In the genomic region with DNA sequence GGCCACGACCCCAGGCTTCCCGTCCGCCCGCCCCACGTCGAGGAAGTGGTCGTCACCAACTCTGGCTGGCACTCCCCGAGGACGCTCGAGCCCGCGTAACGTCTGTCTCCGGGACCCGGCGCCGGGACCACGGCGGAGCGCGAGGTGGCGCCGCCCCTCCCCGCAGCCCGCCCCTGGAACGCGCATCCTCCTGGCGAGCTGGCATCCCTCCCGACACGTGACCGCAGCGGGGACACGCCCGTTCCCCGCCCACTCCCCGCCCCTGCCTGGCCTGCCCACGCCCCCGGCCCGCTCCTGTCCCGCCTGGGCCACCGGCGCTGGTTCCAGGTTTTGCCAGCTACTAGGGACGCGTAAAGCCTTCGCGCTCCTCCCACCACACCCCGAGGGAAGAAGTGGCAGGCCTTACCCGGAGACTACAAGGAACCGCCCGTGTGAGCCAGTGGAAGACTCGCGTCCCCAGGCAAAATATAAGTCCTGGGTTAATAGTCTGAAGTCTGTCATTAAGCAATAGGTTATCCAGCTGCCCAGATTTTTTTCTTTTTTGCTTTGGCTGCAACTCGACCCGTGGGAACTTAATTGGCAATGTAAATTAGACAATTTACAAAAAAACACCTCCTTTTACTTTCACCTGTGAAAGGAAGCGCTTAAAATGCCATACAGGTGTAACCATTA, we compare ENCODE assay signal across 8 cellular contexts. TPM values are rescaled to one million over a fixed set of nuclear protein-coding genes. Genes with fewer than 3 reads are reported as not detected.
DNase-seq lines count a peak whose midpoint lies in the region; ATAC-seq and TF ChIP-seq lines count a peak whose summit lies in the region.

Gene OSBPL1A, minus strand, starts transcription at position 131 of the 672 bp plus-strand sequence. CDS start 20,291 bp downstream, outside the sequence.

- CTCF ChIA-PET in activated CD4-positive, alpha-beta memory T cell treated with anti-CD3 and anti-CD28 coated beads, Interleukin-2, amount 10 ng/mL, durations not matched to agents 7 days and 5 days (lab: Charles Lee), result interaction anchor here (1.2 to 3.4 kb wide), 4 partner anchors 36 to 92 kb away, joined by 4 to 15 read pairs (median 6); no protein-coding TSS in a partner anchor

- peaks cover 17% of the 10 kb centered on the region for H3K4me1 Mint-ChIP-seq in activated CD4-positive, alpha-beta memory T cell treated with anti-CD3 and anti-CD28 coated beads, Interleukin-2, amount 10 ng/mL, durations not matched to agents 7 days and 5 days

- H3K9me3 Mint-ChIP-seq in activated CD4-positive, alpha-beta memory T cell treated with anti-CD3 and anti-CD28 coated beads, Interleukin-2, amount 10 ng/mL, durations not matched to agents 7 days and 5 days, result no peaks in the 10 kb centered on the region

- no peaks in the 10 kb centered on the region for H3K36me3 ChIP-seq in left lung

- POLR2A ChIA-PET in activated CD4-positive, alpha-beta memory T cell treated with anti-CD3 and anti-CD28 coated beads, Interleukin-2, amount 10 ng/mL, durations not matched to agents 7 days and 5 days (lab: Charles Lee), result interaction anchor here (0.6 to 1.4 kb wide), 5 partner anchors 16 to 224 kb away, joined by 3 to 7 read pairs (median 4); partner anchors contain the start of gene IMPACT

- no peak within 1 kb of the TSS for H3K27ac Mint-ChIP-seq in activated CD4-positive, alpha-beta memory T cell treated with anti-CD3 and anti-CD28 coated beads, Interleukin-2, amount 10 ng/mL, durations not matched to agents 7 days and 5 days

- H3K27me3 ChIP-seq in left lung, result no peaks in the 10 kb centered on the region

- H3K4me3 Mint-ChIP-seq in activated CD4-positive, alpha-beta memory T cell treated with anti-CD3 and anti-CD28 coated beads, Interleukin-2, amount 10 ng/mL, durations not matched to agents 7 days and 5 days, result peak within 1 kb of the TSS; percentile 74

- no peaks in the 10 kb centered on the region for H3K36me3 Mint-ChIP-seq in activated CD4-positive, alpha-beta memory T cell treated with anti-CD3 and anti-CD28 coated beads, Interleukin-2, amount 10 ng/mL, durations not matched to agents 7 days and 5 days (ENCODE audit: low read depth)

- H3K4me3 ChIP-seq in left lung, result peak within 1 kb of the TSS; percentile 71 to 78

- peaks cover 0 to 19% of the 10 kb centered on the region in 2 donors for H3K4me1 ChIP-seq in left lung

- peaks cover 42% of the 10 kb centered on the region for H3K27me3 Mint-ChIP-seq in activated CD4-positive, alpha-beta memory T cell treated with anti-CD3 and anti-CD28 coated beads, Interleukin-2, amount 10 ng/mL, durations not matched to agents 7 days and 5 days

- peak within 1 kb of the TSS; percentile 86 to 90 for H3K27ac ChIP-seq in left lung

- intact Hi-C loops in left lung (cut with DNase I), result no loop called here

- H3K9me3 ChIP-seq in left lung, result no peaks in the 10 kb centered on the region

- no peak for TF ChIP-seq CTCF in left lung (IDR thresholded peaks at IDR 0.05)

- ATAC-seq in left lung (peak; percentile 98), HG03025 (IDR thresholded peaks at IDR 0.05; ENCODE audit: low FRiP score, unreplicated experiment) (no peak)

- DNase-seq in EL, result peak; percentile 93
- peak; percentile 91 for DNase-seq in HK-2 (ENCODE audit: unreplicated experiment)
- DNase-seq in NCI-H774 (lab: John Stamatoyannopoulos, UW), result peak; percentile 91
- DNase-seq in activated CD4-positive, alpha-beta memory T cell treated with anti-CD3 and anti-CD28 coated beads, Interleukin-2, amount 10 ng/mL, durations not matched to agents 7 days and 5 days, result peak; percentile 82
- DNase-seq in dermis microvascular lymphatic vessel endothelial cell (ENCODE audit: low read depth in 2 of 2), result peak; percentile 79 to 94
- DNase-seq in left lung, result peak; percentile 97 to 99
- DNase-seq in stimulated activated CD4-positive, alpha-beta T cell treated with anti-CD3 and anti-CD28 coated beads, Interleukin-1b, Interleukin-23, amount 100 ng/mL, for 48 hours, result peak; percentile 82

RNA-seq across cellular contexts. Expression of gene OSBPL1A, which starts in this region (rescaled TPM):
- under 1 TPM; 0.53 to 0.93 TPM for total RNA-seq in activated CD4-positive, alpha-beta memory T cell treated with anti-CD3 and anti-CD28 coated beads, Interleukin-2, amount 10 ng/mL, durations not matched to agents 7 days and 5 days
- total RNA-seq in dermis microvascular lymphatic vessel endothelial cell, result 10.8 and 13.9 TPM in 2 replicates
- total RNA-seq in left lung, result 10 to 100 TPM; 29.6 to 33.6 TPM

Comparison
In these comparisons a context has a peak if more than half of its experiments do, and no peak if none do; other contexts are left out.
1. Peak in DNase-seq in activated CD4-positive, alpha-beta memory T cell treated with anti-CD3 and anti-CD28 coated beads, Interleukin-2, amount 10 ng/mL, durations not matched to agents 7 days and 5 days; RNA of the gene not detected or under 1 TPM.